ENCODE assay signal across 9 cellular contexts in the genomic region with DNA sequence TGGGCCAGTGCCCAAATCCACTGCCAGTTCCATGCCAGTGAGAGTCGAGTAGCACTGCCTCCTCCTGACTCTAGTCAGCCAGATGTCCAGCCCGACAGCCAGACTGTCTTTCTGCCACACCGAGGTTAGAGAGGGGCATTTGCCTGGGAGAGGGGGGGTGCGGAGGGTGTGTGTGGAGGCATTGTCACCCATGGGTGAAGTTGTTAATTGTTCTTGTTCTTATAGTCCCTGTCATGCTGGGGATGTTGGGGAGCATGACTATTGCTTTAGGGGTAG. TPM values are rescaled to one million over a fixed set of nuclear protein-coding genes. Genes with fewer than 3 reads are reported as not detected.
DNase-seq lines count a peak whose midpoint lies in the region; ATAC-seq, FAIRE-seq and TF ChIP-seq lines count a peak whose summit lies in the region.
"Had no signal": no experiment of that assay in that cellular context is flagged by ENCODE, and none has a peak within 500 bp of the region (broad histone marks: within the 10 kb centered on the region; RNA-seq: fewer than 3 reads in every experiment).

No MANE protein-coding gene starts in this region.

- H3K9me3 ChIP-seq in keratinocyte (ENCODE audit: control insufficient read depth, low read depth, low read length) (no peaks in the 10 kb centered on the region), stomach smooth muscle (ENCODE audit: control insufficient read depth in 2 of 2, low read length in 2 of 2) (no peaks in the 10 kb centered on the region)

- no peak for TF ChIP-seq CTCF in keratinocyte (optimal IDR thresholded peaks at IDR 0.05 in 1 of 3, IDR thresholded peaks at IDR 0.05 in 1 of 3, conservative IDR thresholded peaks at IDR 0.05 in 1 of 3; ENCODE audit: extremely low read depth in 1 of 3, insufficient read depth in 2 of 3, low read length in 3 of 3)

- peak overlapping the region in 2 of 3 experiments; percentile 80 for H3K4me3 ChIP-seq in keratinocyte (ENCODE audit: control insufficient read depth in 2 of 3, extremely low read depth in 1 of 3, insufficient read depth in 2 of 3, low read depth in 1 of 3, low read length in 3 of 3)
- peak overlapping the region; percentile 87 to 97 for H3K4me3 ChIP-seq in stomach smooth muscle (ENCODE audit: low read length in 2 of 2)

- H3K27me3 Mint-ChIP-seq in T-helper 1 cell treated with Interleukin-12 subunit alpha and Interleukin-12 subunit beta and Interleukin-4 antibody, amounts not matched to agents 30 μg/mL and 1 μg/mL, for 36 hours (ENCODE audit: low read depth), result no peaks in the 10 kb centered on the region
- H3K27me3 Mint-ChIP-seq in activated naive CD8-positive, alpha-beta T cell treated with anti-CD3 and anti-CD28 coated beads, Interleukin-2, amount 50 U/mL, for 24 hours, result no peaks in the 10 kb centered on the region

- ATAC-seq in activated naive CD8-positive, alpha-beta T cell treated with anti-CD3 and anti-CD28 coated beads, Interleukin-2, amount 50 U/mL, for 24 hours, result no peak
- no peak for ATAC-seq in GM18511 (IDR thresholded peaks at IDR 0.05; ENCODE audit: unreplicated experiment)
- ATAC-seq in GM21360 (IDR thresholded peaks at IDR 0.05; ENCODE audit: unreplicated experiment), result no peak

- H4K20me1 ChIP-seq in keratinocyte (ENCODE audit: control insufficient read depth, extremely low read depth, insufficient read depth, low read length), result peaks cover 5% of the 10 kb centered on the region

- H3K4me2 ChIP-seq in keratinocyte (ENCODE audit: control insufficient read depth, extremely low read depth, insufficient read depth, low read depth, low read length), result peak overlapping the region; percentile 65

- peaks cover 37% of the 10 kb centered on the region for H3K79me2 ChIP-seq in keratinocyte (ENCODE audit: control insufficient read depth, insufficient read depth, low read length)

- H3K27me3 ChIP-seq in keratinocyte (ENCODE audit: control insufficient read depth, extremely low read depth, insufficient read depth, low read length) (no peaks in the 10 kb centered on the region), stomach smooth muscle (ENCODE audit: control insufficient read depth in 1 of 2, insufficient read depth in 2 of 2, low read length in 2 of 2) (no peaks in the 10 kb centered on the region)

- FAIRE-seq in keratinocyte (lab: Jason Lieb, UNC) (no peak), RCC 7860 (lab: Jason Lieb, UNC) (no peak)

- H3K4me1 ChIP-seq in keratinocyte (ENCODE audit: control insufficient read depth, extremely low read depth, insufficient read depth, low read length) (peaks cover 24% of the 10 kb centered on the region), stomach smooth muscle (ENCODE audit: control insufficient read depth, insufficient read depth, low read length) (peaks cover 34% of the 10 kb centered on the region)

- H3K27ac Mint-ChIP-seq in T-helper 1 cell treated with Interleukin-12 subunit alpha and Interleukin-12 subunit beta and Interleukin-4 antibody, amounts not matched to agents 30 μg/mL and 1 μg/mL, for 36 hours, result peak overlapping the region; percentile 90
- peak overlapping the region; percentile 82 for H3K27ac Mint-ChIP-seq in activated naive CD8-positive, alpha-beta T cell treated with anti-CD3 and anti-CD28 coated beads, Interleukin-2, amount 50 U/mL, for 24 hours

- H3K36me3 ChIP-seq in keratinocyte (ENCODE audit: control insufficient read depth in 2 of 2, extremely low read depth in 1 of 2, insufficient read depth in 2 of 2, low read length in 2 of 2) (peaks cover 24 to 27% of the 10 kb centered on the region in 2 experiments), stomach smooth muscle (ENCODE audit: control insufficient read depth in 2 of 2, insufficient read depth in 2 of 2, low read length in 2 of 2) (peaks cover 38 to 40% of the 10 kb centered on the region in 2 donors)

- peaks cover 36% of the 10 kb centered on the region for H3K36me3 Mint-ChIP-seq in T-helper 1 cell treated with Interleukin-12 subunit alpha and Interleukin-12 subunit beta and Interleukin-4 antibody, amounts not matched to agents 30 μg/mL and 1 μg/mL, for 36 hours (ENCODE audit: low read depth)
- peaks cover 20% of the 10 kb centered on the region for H3K36me3 Mint-ChIP-seq in activated naive CD8-positive, alpha-beta T cell treated with anti-CD3 and anti-CD28 coated beads, Interleukin-2, amount 50 U/mL, for 24 hours (ENCODE audit: low read depth)

- peak overlapping the region; percentile 90 for H3K4me3 Mint-ChIP-seq in T-helper 1 cell treated with Interleukin-12 subunit alpha and Interleukin-12 subunit beta and Interleukin-4 antibody, amounts not matched to agents 30 μg/mL and 1 μg/mL, for 36 hours
- peak overlapping the region; percentile 89 for H3K4me3 Mint-ChIP-seq in activated naive CD8-positive, alpha-beta T cell treated with anti-CD3 and anti-CD28 coated beads, Interleukin-2, amount 50 U/mL, for 24 hours

- H3K9me1 ChIP-seq in keratinocyte (ENCODE audit: control insufficient read depth, extremely low read depth, insufficient read depth, low read length), result peaks cover 3% of the 10 kb centered on the region

- peak overlapping the region; percentile 76 for H3K9ac ChIP-seq in keratinocyte (ENCODE audit: control insufficient read depth, extremely low read depth, insufficient read depth, low read length)
- H3K9ac ChIP-seq in stomach smooth muscle (ENCODE audit: low read length in 2 of 2), result peak overlapping the region; percentile 93 to 96

- H3K9me3 Mint-ChIP-seq in T-helper 1 cell treated with Interleukin-12 subunit alpha and Interleukin-12 subunit beta and Interleukin-4 antibody, amounts not matched to agents 30 μg/mL and 1 μg/mL, for 36 hours, result no peaks in the 10 kb centered on the region
- no peaks in the 10 kb centered on the region for H3K9me3 Mint-ChIP-seq in activated naive CD8-positive, alpha-beta T cell treated with anti-CD3 and anti-CD28 coated beads, Interleukin-2, amount 50 U/mL, for 24 hours

- no peak for DNase-seq in T-helper 1 cell
- DNase-seq in activated naive CD8-positive, alpha-beta T cell treated with anti-CD3 and anti-CD28 coated beads, Interleukin-2, amount 50 U/mL, for 24 hours, result no peak
- DNase-seq in keratinocyte (ENCODE audit: low read depth, low spot score), result no peak
- DNase-seq in RCC 7860 (ENCODE audit: low spot score), result no peak
- DNase-seq: ACHN had no signal

- peaks cover 39% of the 10 kb centered on the region for H3K4me1 Mint-ChIP-seq in T-helper 1 cell treated with Interleukin-12 subunit alpha and Interleukin-12 subunit beta and Interleukin-4 antibody, amounts not matched to agents 30 μg/mL and 1 μg/mL, for 36 hours (ENCODE audit: low read depth)
- H3K4me1 Mint-ChIP-seq in activated naive CD8-positive, alpha-beta T cell treated with anti-CD3 and anti-CD28 coated beads, Interleukin-2, amount 50 U/mL, for 24 hours, result peaks cover 41% of the 10 kb centered on the region

- dilution Hi-C loops in keratinocyte (cut with MboI; ENCODE audit: extremely low pct_ligation_motif_present, low sequenced_read_pairs), result no loop called here

- H3K27ac ChIP-seq in keratinocyte (ENCODE audit: control insufficient read depth, insufficient read depth, low read length), result no peak overlapping the region
- no peak overlapping the region for H3K27ac ChIP-seq in stomach smooth muscle (ENCODE audit: low read length)

- H2AFZ ChIP-seq in keratinocyte (ENCODE audit: control insufficient read depth, low read length), result no peak overlapping the region

RNA-seq across cellular contexts. Expression of a gene that starts 1.1 kb away (rescaled TPM):
- polyA plus RNA-seq in keratinocyte, result 17.6 to 19.8 TPM (median 18.3 TPM) in 3 replicates
- 3.1 TPM for polyA plus RNA-seq in keratinocyte (2011; ENCODE audit: low read depth)
- polyA plus RNA-seq in keratinocyte (2011; cell fraction: cytosol; rRNA removed), result 16.4 and 17.6 TPM in 2 replicates
- polyA plus RNA-seq in keratinocyte (2011; cell fraction: nucleus; rRNA removed), result 33.5 and 35.2 TPM in 2 replicates
- polyA plus RNA-seq in keratinocyte (2012; ENCODE audit: low replicate concordance), result 9.1 and 17.9 TPM in 2 replicates
- polyA minus RNA-seq in keratinocyte, result 21.6 to 42.2 TPM (median 24.7 TPM) in 3 replicates
- polyA minus RNA-seq in keratinocyte (2011; cell fraction: cytosol; rRNA and poly(A)+ RNA removed), result 13.2 TPM
- polyA minus RNA-seq in keratinocyte (2011; cell fraction: nucleus; rRNA and poly(A)+ RNA removed), result 11.6 and 16.5 TPM in 2 replicates

RNA-seq across cellular contexts. Expression of a gene that starts 1.2 kb away (rescaled TPM):
- 28.7 to 42.2 TPM (median 31.7 TPM) in 3 replicates for polyA plus RNA-seq in keratinocyte
- polyA plus RNA-seq in keratinocyte (2011; ENCODE audit: low read depth), result 27.2 TPM
- polyA plus RNA-seq in keratinocyte (2011; cell fraction: cytosol; rRNA removed), result 10.6 and 13.0 TPM in 2 replicates
- polyA plus RNA-seq in keratinocyte (2011; cell fraction: nucleus; rRNA removed), result 177 and 188 TPM in 2 replicates
- polyA plus RNA-seq in keratinocyte (2012; ENCODE audit: low replicate concordance), result 24.1 and 39.6 TPM in 2 replicates
- 30.6 to 49.5 TPM (median 46.2 TPM) in 3 replicates for polyA minus RNA-seq in keratinocyte
- polyA minus RNA-seq in keratinocyte (2011; cell fraction: cytosol; rRNA and poly(A)+ RNA removed), result 15.9 TPM
- polyA minus RNA-seq in keratinocyte (2011; cell fraction: nucleus; rRNA and poly(A)+ RNA removed), result 33.3 and 43.7 TPM in 2 replicates

RNA-seq across cellular contexts. Expression of a gene that starts 3.9 kb away (rescaled TPM):
- not detected in 3 replicates for polyA plus RNA-seq in keratinocyte
- polyA plus RNA-seq in keratinocyte (2011; ENCODE audit: low read depth), result 0.57 TPM
- polyA plus RNA-seq in keratinocyte (2011; cell fraction: cytosol; rRNA removed), result not detected in 2 replicates
- not detected in 2 replicates for polyA plus RNA-seq in keratinocyte (2011; cell fraction: nucleus; rRNA removed)
- polyA plus RNA-seq in keratinocyte (2012; ENCODE audit: low replicate concordance), result not detected in 2 replicates
- not detected in 3 replicates for polyA minus RNA-seq in keratinocyte
- not detected for polyA minus RNA-seq in keratinocyte (2011; cell fraction: cytosol; rRNA and poly(A)+ RNA removed)
- polyA minus RNA-seq in keratinocyte (2011; cell fraction: nucleus; rRNA and poly(A)+ RNA removed), result not detected in 2 replicates

RNA-seq across cellular contexts. Expression of a gene that starts 17.7 kb away (rescaled TPM):
- 24.6 to 33.2 TPM (median 27.0 TPM) in 3 replicates for polyA plus RNA-seq in keratinocyte
- polyA plus RNA-seq in keratinocyte (2011; ENCODE audit: low read depth), result 9.8 TPM
- 28.5 and 33.1 TPM in 2 replicates for polyA plus RNA-seq in keratinocyte (2011; cell fraction: cytosol; rRNA removed)
- 18.5 and 22.8 TPM in 2 replicates for polyA plus RNA-seq in keratinocyte (2011; cell fraction: nucleus; rRNA removed)
- 16.2 and 38.5 TPM in 2 replicates for polyA plus RNA-seq in keratinocyte (2012; ENCODE audit: low replicate concordance)
- polyA minus RNA-seq in keratinocyte, result 16.6 to 46.4 TPM (median 17.6 TPM) in 3 replicates
- polyA minus RNA-seq in keratinocyte (2011; cell fraction: cytosol; rRNA and poly(A)+ RNA removed), result 16.1 TPM
- polyA minus RNA-seq in keratinocyte (2011; cell fraction: nucleus; rRNA and poly(A)+ RNA removed), result 8.3 and 13.7 TPM in 2 replicates

RNA-seq across cellular contexts. Expression of a gene that starts 18.2 kb away (rescaled TPM):
- 53.0 to 98.3 TPM (median 54.6 TPM) in 3 replicates for polyA plus RNA-seq in keratinocyte
- polyA plus RNA-seq in keratinocyte (2011; ENCODE audit: low read depth), result 80.1 TPM
- polyA plus RNA-seq in keratinocyte (2011; cell fraction: cytosol; rRNA removed), result 34.1 and 58.4 TPM in 2 replicates
- 115 and 144 TPM in 2 replicates for polyA plus RNA-seq in keratinocyte (2011; cell fraction: nucleus; rRNA removed)
- 36.2 and 124 TPM in 2 replicates for polyA plus RNA-seq in keratinocyte (2012; ENCODE audit: low replicate concordance)
- polyA minus RNA-seq in keratinocyte, result 196 to 448 TPM (median 286 TPM) in 3 replicates
- 291 TPM for polyA minus RNA-seq in keratinocyte (2011; cell fraction: cytosol; rRNA and poly(A)+ RNA removed)
- 223 and 237 TPM in 2 replicates for polyA minus RNA-seq in keratinocyte (2011; cell fraction: nucleus; rRNA and poly(A)+ RNA removed)
